ENCODE assay signal across 12 cellular contexts in genomic region chr7:134562136-134562535, GRCh38. TPM values are rescaled to one million over a fixed set of nuclear protein-coding genes. Genes with fewer than 3 reads are reported as not detected.
DNase-seq lines count a peak whose midpoint lies in the region; TF ChIP-seq lines count a peak whose summit lies in the region.
"Had no signal": no experiment of that assay in that cellular context is flagged by ENCODE, and none has a peak within 500 bp of the region (broad histone marks: within the 10 kb centered on the region; RNA-seq: fewer than 3 reads in every experiment).

No MANE protein-coding gene starts in this region.

- DNase-seq in Daoy (ENCODE audit: low read depth) (peak; percentile 71), RWPE1 (ENCODE audit: low spot score) (no peak), epithelial cell of proximal tubule (ENCODE audit: low read depth) (peak; percentile 82), osteoblast (ENCODE audit: insufficient read length, low spot score, missing footprints) (peak; percentile 52), cerebellum (ENCODE audit: low spot score) (no peak), SW480 (ENCODE audit: low spot score) (no peak), NCI-H748 (lab: John Stamatoyannopoulos, UW; ENCODE audit: unreplicated experiment) (no peak), superior temporal gyrus (ENCODE audit: extremely low spot score) (no peak)
- DNase-seq: endodermal cell, NCI-H446, stomach had no signal

- H3K9me3 ChIP-seq in osteoblast (ENCODE audit: low read depth, low read length): no peaks in the 10 kb centered on the region
- H3K9me3 ChIP-seq: stomach had no signal

- H3K4me1 ChIP-seq in osteoblast (ENCODE audit: insufficient read depth, low read length): peaks cover 15% of the 10 kb centered on the region

- H3K4me3 ChIP-seq in epithelial cell of proximal tubule (ENCODE audit: low read depth, low read length) (no peak overlapping the region), osteoblast (ENCODE audit: insufficient read depth, low read length) (no peak overlapping the region)
- H3K4me3 ChIP-seq: stomach had no signal

- TF ChIP-seq CTCF in RWPE1 (conservative IDR thresholded peaks at IDR 0.05; ENCODE audit: low read depth): no peak
- no peak for TF ChIP-seq CTCF in epithelial cell of proximal tubule (conservative IDR thresholded peaks at IDR 0.05; ENCODE audit: low read depth, low read length)
- no peak for TF ChIP-seq CTCF in osteoblast (IDR thresholded peaks at IDR 0.05; ENCODE audit: extremely low read depth, low read depth, low read length)

- peak overlapping the region; percentile 10 for H3K4me2 ChIP-seq in osteoblast (ENCODE audit: insufficient read depth, low read length)

- H3K79me2 ChIP-seq in osteoblast (ENCODE audit: insufficient read depth, low read length): no peaks in the 10 kb centered on the region

- POLR2A ChIA-PET in RWPE1 (lab: Yijun Ruan, JAX; ENCODE audit: low non-redundant PET): no interaction called here

- peak overlapping the region; percentile 66 for H2AFZ ChIP-seq in osteoblast (ENCODE audit: low read length)

- H4K20me1 ChIP-seq in osteoblast (ENCODE audit: insufficient read depth, low read length): no peaks in the 10 kb centered on the region

- H3K27ac ChIP-seq in RWPE1 (peak overlapping the region; percentile 73), osteoblast (ENCODE audit: low read depth, low read length) (no peak overlapping the region)
- H3K27ac ChIP-seq: stomach had no signal

- CTCF ChIA-PET in RWPE1 (lab: Yijun Ruan, JAX): no interaction called here

- no peaks in the 10 kb centered on the region for H3K36me3 ChIP-seq in osteoblast (ENCODE audit: insufficient read depth, low read length)
- H3K36me3 ChIP-seq: stomach had no signal

- peaks cover 4% of the 10 kb centered on the region for H3K27me3 ChIP-seq in osteoblast (ENCODE audit: insufficient read depth, low read length)
- H3K27me3 ChIP-seq: stomach had no signal

RNA-seq across cellular contexts. Expression of gene AKR1B15, which starts 13.2 kb away (rescaled TPM):
- total RNA-seq in Daoy (2014; rRNA removed; shearing (Covaris generic)): not detected in 2 replicates
- total RNA-seq in epithelial cell of proximal tubule (not detected in 2 replicates), osteoblast (0.29 and 0.36 TPM in 2 replicates), cerebellum (not detected)
- total RNA-seq: endodermal cell, lung microvascular endothelial cell had no signal

RNA-seq across cellular contexts. Expression of gene AKR1B10, which starts 34.8 kb away (rescaled TPM):
- 1.3 TPM in 1 of 2 replicates, not detected in the other for total RNA-seq in Daoy (2014; rRNA removed; shearing (Covaris generic))
- not detected in 2 replicates for total RNA-seq in epithelial cell of proximal tubule
- 1.4 and 2.4 TPM in 2 replicates for total RNA-seq in osteoblast
- total RNA-seq in cerebellum: 0.54 TPM
- total RNA-seq: lung microvascular endothelial cell had no signal

Comparison
In these comparisons a context has a peak if more than half of its experiments do, and no peak if none do; other contexts are left out.
1. DNase-seq: peak in Daoy (single experiment), epithelial cell of proximal tubule (single experiment) and osteoblast (single experiment); none in RWPE1 (single experiment), cerebellum (single experiment), SW480 (single experiment), NCI-H748 (single experiment) and superior temporal gyrus (single experiment).